In the genomic region with DNA sequence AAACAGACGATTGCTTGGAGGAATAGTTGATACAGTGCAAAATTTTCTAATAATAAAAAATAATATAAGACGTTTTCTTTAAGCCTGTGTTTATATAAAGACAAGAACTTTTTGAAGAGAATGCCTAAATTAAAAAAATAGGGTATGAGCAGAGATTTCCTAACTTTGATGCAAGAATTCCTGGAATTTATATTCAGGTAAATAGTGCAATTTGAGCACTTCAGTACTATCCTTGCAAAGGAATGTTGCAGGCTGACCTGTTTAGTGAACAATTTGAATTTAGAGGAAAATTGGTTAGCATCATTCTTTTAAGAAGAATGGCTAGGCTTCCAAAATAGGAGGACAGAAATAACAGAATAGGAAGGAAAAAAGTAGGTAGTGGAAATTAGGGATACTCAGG, we compare ENCODE assay signal across 8 cellular contexts.
"Had no signal": no experiment of that assay in that cellular context is flagged by ENCODE, and none has a peak within 500 bp of the region (broad histone marks: within the 10 kb centered on the region; RNA-seq: fewer than 3 reads in every experiment).

No MANE protein-coding gene starts in this region.

- H3K4me1 ChIP-seq: HAP-1 had no signal

- H3K36me3 ChIP-seq: HAP-1 had no signal

- DNase-seq: GM23248, H7, IMR-90, Karpas-422, KBM-7 had no signal

- H3K4me2 ChIP-seq: KMS-11 had no signal

- H3K4me3 ChIP-seq: GM23248, HAP-1 had no signal

- H3K27ac ChIP-seq: GM23248, KMS-11 had no signal

- FAIRE-seq: HTR-8/SVneo had no signal

- H2AFZ ChIP-seq: GM23248 had no signal

- H3K9ac ChIP-seq: GM23248, KMS-11 had no signal

- H3K9me3 ChIP-seq: HAP-1 had no signal
